In genomic region chr20:45363611-45364492, GRCh38 we compare ENCODE assay signal across 9 cellular contexts. TPM values are rescaled to one million over a fixed set of nuclear protein-coding genes. Genes with fewer than 3 reads are reported as not detected.
DNase-seq lines count a peak whose midpoint lies in the region; ATAC-seq and TF ChIP-seq lines count a peak whose summit lies in the region.
"Had no signal": no experiment of that assay in that cellular context is flagged by ENCODE, and none has a peak within 500 bp of the region (broad histone marks: within the 10 kb centered on the region; RNA-seq: fewer than 3 reads in every experiment).

No MANE protein-coding gene starts in this region.

- TF ChIP-seq EP300 in esophagus muscularis mucosa (IDR thresholded peaks at IDR 0.05) = no peak

- H3K9me3 ChIP-seq in esophagus muscularis mucosa = no peaks in the 10 kb centered on the region

- H3K27me3 ChIP-seq in esophagus muscularis mucosa = no peaks in the 10 kb centered on the region

- H3K27ac ChIP-seq in esophagus muscularis mucosa (replicated peaks in 1 of 4) = peak overlapping the region; percentile 91 to 96 (median 93)

- H3K4me1 ChIP-seq in esophagus muscularis mucosa = peaks cover 29 to 51% (median 47%) of the 10 kb centered on the region in 4 donors

- H3K4me3 ChIP-seq in esophagus muscularis mucosa = peak overlapping the region; percentile 69 to 73 (median 69)
- H3K4me3 ChIP-seq in retinal pigment epithelial cell (ENCODE audit: low read length) = peak overlapping the region; percentile 72

- ATAC-seq in GM21423 (IDR thresholded peaks at IDR 0.05; ENCODE audit: unreplicated experiment) (peak; percentile 3), HG03196 (IDR thresholded peaks at IDR 0.05; ENCODE audit: unreplicated experiment) (no peak)

- intact Hi-C loops in esophagus muscularis mucosa (cut with DNase I) = no loop called here

- peaks cover 22 to 41% (median 34%) of the 10 kb centered on the region in 4 donors for H3K36me3 ChIP-seq in esophagus muscularis mucosa

- 27% methylated on average over 19 of the region's 23 CpGs for WGBS in esophagus muscularis mucosa

- TF ChIP-seq CTCF in esophagus muscularis mucosa (IDR thresholded peaks at IDR 0.05) = no peak
- no peak for TF ChIP-seq CTCF in retinal pigment epithelial cell (conservative IDR thresholded peaks at IDR 0.05; ENCODE audit: low read depth, low read length)

- TF ChIP-seq POLR2A in esophagus muscularis mucosa (IDR thresholded peaks at IDR 0.05; ENCODE audit: low read depth) = no peak

- DNase-seq in RKO (ENCODE audit: low spot score) (peak; percentile 40), esophagus muscularis mucosa (ENCODE audit: extremely low spot score) (no peak), retinal pigment epithelial cell (ENCODE audit: low read depth) (no peak), mucosa of gallbladder (ENCODE audit: low spot score) (no peak), iPS-NIHi11 (ENCODE audit: low spot score) (no peak)
- no peak for DNase-seq in effector CD4-positive, alpha-beta T cell

RNA-seq across cellular contexts. Expression of gene SYS1, which starts 0.9 kb away (rescaled TPM):
- total RNA-seq in esophagus muscularis mucosa (10 to 100 TPM; 28.2 to 48.4 (median 42.5) TPM), mucosa of gallbladder (41.3 TPM)

RNA-seq across cellular contexts. Expression of gene TP53TG5, which starts 14.3 kb away (rescaled TPM):
- total RNA-seq in esophagus muscularis mucosa (1 to 10 TPM in 2 of 4 donors, under 1 TPM in 1, not detected in 1; 0.17 to 2.1 (median 1.1) TPM), mucosa of gallbladder (not detected)
- total RNA-seq: LHCN-M2 had no signal

RNA-seq across cellular contexts. Expression of gene SDC4, which starts 15.6 kb away (rescaled TPM):
- total RNA-seq in esophagus muscularis mucosa (100 to 1,000 TPM in 1 of 4 donors, 10 to 100 TPM in 3; 61.9 to 177 (median 72.2) TPM), mucosa of gallbladder (118 TPM)

RNA-seq across cellular contexts. Expression of gene DBNDD2, which starts 44.2 kb away (rescaled TPM):
- total RNA-seq in esophagus muscularis mucosa (100 to 1,000 TPM in 2 of 4 donors, 10 to 100 TPM in 2; 63.0 to 130 (median 109) TPM), mucosa of gallbladder (48.0 TPM)

RNA-seq across cellular contexts. Expression of gene PIGT, which starts 52.1 kb away (rescaled TPM):
- total RNA-seq in esophagus muscularis mucosa (10 to 100 TPM; 64.4 to 90.9 (median 80.4) TPM), mucosa of gallbladder (98.3 TPM)
